ENCODE assay signal across 8 cellular contexts in the genomic region with DNA sequence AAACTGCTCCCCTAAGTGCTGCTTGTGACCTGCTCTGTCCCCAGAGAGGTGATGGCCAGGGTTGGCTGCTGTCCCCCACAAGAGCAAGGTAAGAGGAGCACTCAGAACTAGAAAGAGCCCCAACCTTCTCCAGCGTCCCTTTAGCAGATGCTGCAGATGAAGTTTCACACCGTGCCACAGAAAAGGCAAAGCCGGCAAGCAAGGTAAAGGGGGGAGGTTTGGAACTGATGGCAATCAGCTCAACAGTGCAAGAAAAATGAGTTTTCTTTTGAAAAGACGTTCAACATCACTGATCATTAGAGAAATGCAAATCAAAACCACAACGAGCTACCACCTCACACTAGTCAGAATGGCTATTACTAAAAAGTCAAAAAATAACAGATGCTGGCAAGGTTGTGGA. TPM values are rescaled to one million over a fixed set of nuclear protein-coding genes. Genes with fewer than 3 reads are reported as not detected.
A peak's percentile ranks its signal among the peaks of the same experiment; 100 is the strongest.
DNase-seq lines count a peak whose midpoint lies in the region; ATAC-seq, FAIRE-seq and TF ChIP-seq lines count a peak whose summit lies in the region.
"Not testable (repeated sequence)": the region's sequence is repeated elsewhere in the genome, so short reads cannot be mapped to it uniquely, and the experiment has no call there.

No MANE protein-coding gene starts in this region.

- DNase-seq in GM12892 (ENCODE audit: insufficient read length); naive B cell: not testable (repeated sequence)

- H3K27me3 Mint-ChIP-seq in naive B cell = not testable (repeated sequence)

- not testable (repeated sequence) for H3K4me1 Mint-ChIP-seq in naive B cell

- ATAC-seq in GM18870 (IDR thresholded peaks at IDR 0.05; ENCODE audit: unreplicated experiment) = peak; percentile 69
- peak; percentile 81 for ATAC-seq in GM19397 (IDR thresholded peaks at IDR 0.05; ENCODE audit: unreplicated experiment)
- peak; percentile 90 for ATAC-seq in GM21619 (IDR thresholded peaks at IDR 0.05; ENCODE audit: unreplicated experiment)
- ATAC-seq in HG02840 (IDR thresholded peaks at IDR 0.05; ENCODE audit: low FRiP score, unreplicated experiment) = peak; percentile 75
- ATAC-seq in HG03097 (IDR thresholded peaks at IDR 0.05; ENCODE audit: low FRiP score, unreplicated experiment) = peak; percentile 78
- peak; percentile 81 for ATAC-seq in HG03442 (IDR thresholded peaks at IDR 0.05; ENCODE audit: unreplicated experiment)
- peak; percentile 58 to 64 for ATAC-seq in naive B cell (ENCODE audit: low read depth in 2 of 2)

- TF ChIP-seq POLR2A in GM12892 (IDR thresholded peaks at IDR 0.05; ENCODE audit: low read depth, low read length) = not testable (repeated sequence)

- not testable (repeated sequence) for H3K27ac Mint-ChIP-seq in naive B cell

- H3K9me3 Mint-ChIP-seq in naive B cell = not testable (repeated sequence)

- peak; percentile 98 for FAIRE-seq in GM12892 (lab: Jason Lieb, UNC)

- H3K4me3 Mint-ChIP-seq in naive B cell = not testable (repeated sequence)

- H3K36me3 Mint-ChIP-seq in naive B cell = not testable (repeated sequence)

RNA-seq across cellular contexts. Expression of gene EVPLL, which starts 26.0 kb away (rescaled TPM):
- not detected for polyA plus RNA-seq in GM12892 (2012; ENCODE audit: missing spikeins)
- not detected for polyA plus RNA-seq in naive B cell (ENCODE audit: low read depth in 6 of 6)

RNA-seq across cellular contexts. Expression of gene SHMT1, which starts 40.3 kb away (rescaled TPM):
- polyA plus RNA-seq in GM12892 (2012; ENCODE audit: missing spikeins) = 24.3 TPM
- 10 to 100 TPM in 5 of 6 donors, 1 to 10 TPM in 1; 9.1 to 18.0 (median 15.8) TPM for polyA plus RNA-seq in naive B cell (ENCODE audit: low read depth in 6 of 6)
